3 cellular contexts compared by ENCODE assay signal in the genomic region with DNA sequence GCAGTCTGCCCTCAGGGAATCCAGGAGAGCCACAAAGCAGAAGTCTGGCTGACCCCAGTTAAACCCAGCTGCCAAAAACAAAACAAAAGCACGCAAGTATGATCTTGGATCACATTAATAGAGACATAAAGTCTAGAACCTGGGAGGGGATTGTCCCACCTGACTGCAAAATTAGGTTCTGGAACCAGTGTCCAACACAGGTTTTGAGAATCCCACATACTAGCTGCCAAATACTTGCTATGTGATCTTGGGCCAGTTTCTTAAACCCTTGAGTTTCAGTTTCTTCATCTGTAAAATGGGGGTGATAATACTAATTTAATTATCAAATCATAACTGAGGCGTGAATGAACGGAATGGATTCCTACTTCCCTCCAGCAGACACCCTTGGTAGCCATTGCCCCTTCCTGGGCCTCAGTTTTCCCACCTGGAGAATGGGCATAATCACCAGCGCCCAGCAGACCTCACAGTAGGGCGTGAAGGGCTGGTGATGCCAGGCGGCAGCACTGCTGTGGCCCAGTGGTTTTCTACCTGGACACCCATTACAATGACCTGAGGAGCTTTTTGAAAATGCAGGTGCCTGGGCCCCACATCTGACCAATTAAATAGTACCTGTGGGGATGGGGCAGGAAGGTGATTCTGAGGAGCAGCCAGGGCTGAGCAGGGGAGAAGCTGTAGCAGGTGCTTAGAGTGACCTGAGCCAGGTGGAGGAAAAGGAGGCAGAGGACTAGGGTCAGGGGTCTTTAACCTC.
TF ChIP-seq lines count a peak whose summit lies in the region.

No MANE protein-coding gene starts in this region.

TF ChIP-seq in SK-N-SH treated with all-trans-retinoic acid at 6 μM for 48 hours, 23 proteins besides CTCF, POLR2A, EP300 and RAD21:
- TF ChIP-seq OSR1 (CRISPR knock-in tag; IDR thresholded peaks at IDR 0.05) (no peak), ZNF70 (CRISPR knock-in tag; IDR thresholded peaks at IDR 0.05) (peak; percentile 99)

TF ChIP-seq in SK-N-SH, 30 proteins besides CTCF, POLR2A, EP300 and RAD21:
- no peak for TF ChIP-seq POLR2AphosphoS5 (IDR thresholded peaks at IDR 0.05; ENCODE audit: low read depth, low read length)
- TF ChIP-seq, protein P1, sequence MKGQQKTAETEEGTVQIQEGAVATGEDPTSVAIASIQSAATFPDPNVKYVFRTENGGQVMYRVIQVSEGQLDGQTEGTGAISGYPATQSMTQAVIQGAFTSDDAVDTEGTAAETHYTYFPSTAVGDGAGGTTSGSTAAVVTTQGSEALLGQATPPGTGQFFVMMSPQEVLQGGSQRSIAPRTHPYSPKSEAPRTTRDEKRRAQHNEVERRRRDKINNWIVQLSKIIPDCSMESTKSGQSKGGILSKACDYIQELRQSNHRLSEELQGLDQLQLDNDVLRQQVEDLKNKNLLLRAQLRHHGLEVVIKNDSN (IDR thresholded peaks at IDR 0.05; ENCODE audit: borderline replicate concordance, low read depth) = no peak
- TF ChIP-seq GATA2 (CRISPR knock-in tag; IDR thresholded peaks at IDR 0.05) = no peak
- no peak for TF ChIP-seq GABPA (IDR thresholded peaks at IDR 0.05; ENCODE audit: low read depth)
- no peak for TF ChIP-seq RCOR1 (IDR thresholded peaks at IDR 0.05; ENCODE audit: low read length)
- no peak for TF ChIP-seq SMC3 (IDR thresholded peaks at IDR 0.05; ENCODE audit: low read depth, low read length)
- TF ChIP-seq MEF2A (IDR thresholded peaks at IDR 0.05; ENCODE audit: borderline replicate concordance, low read depth) = no peak
- TF ChIP-seq FOXM1 (IDR thresholded peaks at IDR 0.05; ENCODE audit: low read depth) = no peak
- no peak for TF ChIP-seq RXRA (IDR thresholded peaks at IDR 0.05; ENCODE audit: borderline replicate concordance, low read depth)
- no peak for TF ChIP-seq JUND (IDR thresholded peaks at IDR 0.05)
- TF ChIP-seq, protein P2, sequence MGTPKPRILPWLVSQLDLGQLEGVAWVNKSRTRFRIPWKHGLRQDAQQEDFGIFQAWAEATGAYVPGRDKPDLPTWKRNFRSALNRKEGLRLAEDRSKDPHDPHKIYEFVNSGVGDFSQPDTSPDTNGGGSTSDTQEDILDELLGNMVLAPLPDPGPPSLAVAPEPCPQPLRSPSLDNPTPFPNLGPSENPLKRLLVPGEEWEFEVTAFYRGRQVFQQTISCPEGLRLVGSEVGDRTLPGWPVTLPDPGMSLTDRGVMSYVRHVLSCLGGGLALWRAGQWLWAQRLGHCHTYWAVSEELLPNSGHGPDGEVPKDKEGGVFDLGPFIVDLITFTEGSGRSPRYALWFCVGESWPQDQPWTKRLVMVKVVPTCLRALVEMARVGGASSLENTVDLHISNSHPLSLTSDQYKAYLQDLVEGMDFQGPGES (IDR thresholded peaks at IDR 0.05; ENCODE audit: low read depth, low read length) = no peak
- TF ChIP-seq EZH2phosphoT487 (IDR thresholded peaks at IDR 0.05; ENCODE audit: borderline replicate concordance, low read depth) = no peak
- TF ChIP-seq FOXJ3 (CRISPR knock-in tag; IDR thresholded peaks at IDR 0.05) = no peak
- TF ChIP-seq, protein P3, sequence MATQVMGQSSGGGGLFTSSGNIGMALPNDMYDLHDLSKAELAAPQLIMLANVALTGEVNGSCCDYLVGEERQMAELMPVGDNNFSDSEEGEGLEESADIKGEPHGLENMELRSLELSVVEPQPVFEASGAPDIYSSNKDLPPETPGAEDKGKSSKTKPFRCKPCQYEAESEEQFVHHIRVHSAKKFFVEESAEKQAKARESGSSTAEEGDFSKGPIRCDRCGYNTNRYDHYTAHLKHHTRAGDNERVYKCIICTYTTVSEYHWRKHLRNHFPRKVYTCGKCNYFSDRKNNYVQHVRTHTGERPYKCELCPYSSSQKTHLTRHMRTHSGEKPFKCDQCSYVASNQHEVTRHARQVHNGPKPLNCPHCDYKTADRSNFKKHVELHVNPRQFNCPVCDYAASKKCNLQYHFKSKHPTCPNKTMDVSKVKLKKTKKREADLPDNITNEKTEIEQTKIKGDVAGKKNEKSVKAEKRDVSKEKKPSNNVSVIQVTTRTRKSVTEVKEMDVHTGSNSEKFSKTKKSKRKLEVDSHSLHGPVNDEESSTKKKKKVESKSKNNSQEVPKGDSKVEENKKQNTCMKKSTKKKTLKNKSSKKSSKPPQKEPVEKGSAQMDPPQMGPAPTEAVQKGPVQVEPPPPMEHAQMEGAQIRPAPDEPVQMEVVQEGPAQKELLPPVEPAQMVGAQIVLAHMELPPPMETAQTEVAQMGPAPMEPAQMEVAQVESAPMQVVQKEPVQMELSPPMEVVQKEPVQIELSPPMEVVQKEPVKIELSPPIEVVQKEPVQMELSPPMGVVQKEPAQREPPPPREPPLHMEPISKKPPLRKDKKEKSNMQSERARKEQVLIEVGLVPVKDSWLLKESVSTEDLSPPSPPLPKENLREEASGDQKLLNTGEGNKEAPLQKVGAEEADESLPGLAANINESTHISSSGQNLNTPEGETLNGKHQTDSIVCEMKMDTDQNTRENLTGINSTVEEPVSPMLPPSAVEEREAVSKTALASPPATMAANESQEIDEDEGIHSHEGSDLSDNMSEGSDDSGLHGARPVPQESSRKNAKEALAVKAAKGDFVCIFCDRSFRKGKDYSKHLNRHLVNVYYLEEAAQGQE (IDR thresholded peaks at IDR 0.05; ENCODE audit: low read depth, low read length) = no peak
- no peak for TF ChIP-seq RFX5 (IDR thresholded peaks at IDR 0.05; ENCODE audit: low read length)
- no peak for TF ChIP-seq YY1 (IDR thresholded peaks at IDR 0.05; ENCODE audit: low read depth)
- TF ChIP-seq TCF12 (IDR thresholded peaks at IDR 0.05) = no peak
- TF ChIP-seq FOSL2 (IDR thresholded peaks at IDR 0.05; ENCODE audit: borderline replicate concordance, low read depth) = no peak
- no peak for TF ChIP-seq ELF1 (IDR thresholded peaks at IDR 0.05)
- no peak for TF ChIP-seq SIN3A (IDR thresholded peaks at IDR 0.05; ENCODE audit: borderline replicate concordance, low read depth, low read length)

TF ChIP-seq in HepG2, 621 proteins besides CTCF, POLR2A, EP300 and RAD21:
- TF ChIP-seq FIP1L1 (IDR thresholded peaks at IDR 0.05; ENCODE audit: borderline replicate concordance, insufficient read depth, low read depth, low read length) (no peak), RELA (CRISPR knock-in tag; IDR thresholded peaks at IDR 0.05) (no peak), ZMYM3 (CRISPR knock-in tag; IDR thresholded peaks at IDR 0.05) (peak; percentile 58; the same call in 1 of the 2 replicates), CHD4 (IDR thresholded peaks at IDR 0.05; ENCODE audit: borderline replicate concordance, low read length) (peak; percentile 49; the same call in 1 of the 2 replicates), ZNF33B (CRISPR knock-in tag; IDR thresholded peaks at IDR 0.05) (no peak), ZNF629 (CRISPR knock-in tag; conservative IDR thresholded peaks at IDR 0.05) (peak; percentile 86), ADNP (CRISPR knock-in tag; IDR thresholded peaks at IDR 0.05) (no peak), MEF2D (CRISPR knock-in tag; IDR thresholded peaks at IDR 0.05) (no peak), GTF3A (CRISPR knock-in tag; conservative IDR thresholded peaks at IDR 0.05) (no peak)
